In the genomic region with DNA sequence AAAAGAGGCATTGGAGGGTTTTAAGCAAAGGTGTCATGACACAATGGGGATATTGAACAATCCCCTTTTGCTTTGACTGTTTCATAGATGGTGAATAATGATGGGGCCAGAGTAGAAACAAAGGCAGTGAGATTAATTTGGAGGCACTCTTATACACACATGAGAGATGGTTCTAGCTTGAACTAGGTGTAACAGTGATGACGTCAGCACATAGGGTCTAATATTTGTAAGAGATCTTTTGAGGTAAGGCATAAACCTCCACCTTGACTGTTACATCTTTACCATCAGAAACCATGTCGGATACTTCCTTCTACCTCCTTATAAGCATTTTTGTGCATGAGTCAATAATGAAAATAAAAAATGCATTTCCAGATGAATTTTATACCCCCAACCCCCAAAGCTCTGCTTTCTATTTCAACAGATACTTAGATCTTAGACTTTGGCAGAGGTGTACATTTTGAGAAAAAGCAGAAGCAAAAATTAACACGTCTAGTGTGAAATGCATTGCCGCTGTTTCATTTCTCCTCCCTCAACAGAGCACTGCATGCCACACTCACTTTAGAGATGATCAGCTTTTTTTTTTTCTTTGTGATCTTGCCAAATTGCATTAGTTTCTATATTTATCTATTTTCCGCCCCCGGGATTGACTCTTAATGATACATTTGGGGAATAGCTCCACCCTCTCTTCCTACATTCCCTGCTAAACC, we compare ENCODE assay signal across 35 cellular contexts.
DNase-seq lines count a peak whose midpoint lies in the region; ATAC-seq and TF ChIP-seq lines count a peak whose summit lies in the region.
"Had no signal": no experiment of that assay in that cellular context is flagged by ENCODE, and none has a peak within 500 bp of the region (broad histone marks: within the 10 kb centered on the region; RNA-seq: fewer than 3 reads in every experiment).

No MANE protein-coding gene starts in this region.

- no TSS peak for BruUV-seq in IMR-90 (replicated peaks; lab: Mats Ljungman, UMichigan)

- H2BK15ac ChIP-seq in IMR-90 (ENCODE audit: low read depth, low read length), result no peak overlapping the region

- H4K20me1 ChIP-seq in IMR-90 (ENCODE audit: insufficient read depth, low read length), result no peaks in the 10 kb centered on the region
- no peaks in the 10 kb centered on the region for H4K20me1 ChIP-seq in GM23338 (replicated peaks; ENCODE audit: insufficient read depth)

- POLR2A ChIA-PET in IMR-90 (lab: Charles Lee; ENCODE audit: unreplicated experiment), result no interaction called here

- no peak overlapping the region for H3K9ac ChIP-seq in IMR-90 (ENCODE audit: low read depth, low read length)
- H3K9ac ChIP-seq: parathyroid adenoma had no signal

- peak; percentile 47 for ATAC-seq in GM18868 (IDR thresholded peaks at IDR 0.05; ENCODE audit: unreplicated experiment)
- peak; percentile 50 for ATAC-seq in GM21723 (IDR thresholded peaks at IDR 0.05; ENCODE audit: unreplicated experiment)
- ATAC-seq in IMR-90 (ENCODE audit: low read depth), result no peak
- peak; percentile 46 for ATAC-seq in stimulated activated memory B cell treated with anti-CD40 and anti-IgM and Interleukin-4, amounts not matched to agents 10 μg/mL and 1 μg/mL and 100 μg/mL, for 72 hours
- no peak for ATAC-seq in HG03280 (IDR thresholded peaks at IDR 0.05; ENCODE audit: unreplicated experiment)
- no peak for ATAC-seq in GM23338
- ATAC-seq: foreskin keratinocyte; left cardiac atrium; PC-3; Right ventricle myocardium inferior; sciatic nerve; SK-N-SH treated with all-trans-retinoic acid at 6 μM for 48 hours; stimulated activated effector memory CD8-positive, alpha-beta T cell treated with anti-CD3 and anti-CD28 coated beads, Interleukin-12 subunit alpha, Interleukin-12 subunit beta, amount 100 ng/mL, for 72 hours had no signal

- in situ Hi-C loops in IMR-90 (cut with MboI; ENCODE audit: low sequenced_read_pairs), result no loop called here

- H3K4me2 ChIP-seq in IMR-90 (ENCODE audit: low read depth, low read length), result no peak overlapping the region
- no peak overlapping the region for H3K4me2 ChIP-seq in GM23338
- H3K4me2 ChIP-seq: hepatocyte had no signal

- no peaks in the 10 kb centered on the region for H3K9me1 ChIP-seq in IMR-90 (ENCODE audit: insufficient read depth, low read length)

- H3K4me1 ChIP-seq in IMR-90 (ENCODE audit: control insufficient read depth, insufficient read depth, low read length), result no peaks in the 10 kb centered on the region
- H3K4me1 ChIP-seq in GM23338 (ENCODE audit: insufficient read depth), result no peaks in the 10 kb centered on the region
- H3K4me1 ChIP-seq: ascending aorta, colonic mucosa, foreskin keratinocyte, parathyroid adenoma, suprapubic skin had no signal

- H3K79me2 ChIP-seq in GM23338 (replicated peaks; ENCODE audit: insufficient read depth), result no peaks in the 10 kb centered on the region
- H3K79me2 ChIP-seq: hepatocyte, parathyroid adenoma had no signal

- H3K4me1 Mint-ChIP-seq in stimulated activated memory B cell treated with anti-CD40 and anti-IgM and Interleukin-4, amounts not matched to agents 10 μg/mL and 1 μg/mL and 100 μg/mL, for 72 hours, result peaks cover 58% of the 10 kb centered on the region
- peaks cover 8% of the 10 kb centered on the region; the same call in 1 of the 3 replicates for H3K4me1 Mint-ChIP-seq in GM23338
- H3K4me1 Mint-ChIP-seq: activated CD4-positive, alpha-beta memory T cell treated with anti-CD3 and anti-CD28 coated beads, Interleukin-2, amount 10 ng/mL, durations not matched to agents 7 days and 5 days; activated naive CD8-positive, alpha-beta T cell treated with anti-CD3 and anti-CD28 coated beads, Interleukin-2, amount 10 ng/mL, durations not matched to agents 7 days and 5 days; stimulated activated effector memory CD8-positive, alpha-beta T cell treated with anti-CD3 and anti-CD28 coated beads, Interleukin-12 subunit alpha, Interleukin-12 subunit beta, amount 100 ng/mL, for 72 hours had no signal

- H3K36me3 Mint-ChIP-seq in stimulated activated memory B cell treated with anti-CD40 and anti-IgM and Interleukin-4, amounts not matched to agents 10 μg/mL and 1 μg/mL and 100 μg/mL, for 72 hours, result no peaks in the 10 kb centered on the region
- no peaks in the 10 kb centered on the region for H3K36me3 Mint-ChIP-seq in GM23338 (ENCODE audit: low read depth)
- H3K36me3 Mint-ChIP-seq: activated naive CD8-positive, alpha-beta T cell treated with anti-CD3 and anti-CD28 coated beads, Interleukin-2, amount 10 ng/mL, durations not matched to agents 7 days and 5 days; CD14-positive monocyte; stimulated activated effector memory CD8-positive, alpha-beta T cell treated with anti-CD3 and anti-CD28 coated beads, Interleukin-12 subunit alpha, Interleukin-12 subunit beta, amount 100 ng/mL, for 72 hours had no signal

- H3K4me3 ChIP-seq in IMR-90 (ENCODE audit: insufficient read depth, low read depth, low read length), result no peak overlapping the region
- no peak overlapping the region for H3K4me3 ChIP-seq in GM23338
- H3K4me3 ChIP-seq: ascending aorta, cardiac muscle cell, colonic mucosa, hepatocyte, suprapubic skin had no signal

- no CpG with 5 or more reads among the region's 6 CpGs for WGBS in IMR-90 (ENCODE audit: extremely low coverage in 2 of 2, insufficient read length in 1 of 2), 2 experiments

- no peak overlapping the region for H2BK5ac ChIP-seq in IMR-90 (ENCODE audit: low read depth, low read length, poor library complexity, severe bottlenecking)

- no peak for DNase-seq in IMR-90
- DNase-seq in GM23338 (ENCODE audit: low spot score), result no peak
- no peak for DNase-seq in NCI-H187 treated with DMSO at 0.1 percent for 48 hours (lab: John Stamatoyannopoulos, UW)
- DNase-seq: activated CD4-positive, alpha-beta memory T cell treated with anti-CD3 and anti-CD28 coated beads, Interleukin-2, amount 10 ng/mL, durations not matched to agents 7 days and 5 days; activated CD4-positive, alpha-beta T cell treated with anti-CD3 and anti-CD28 coated beads for 1 hour; activated effector memory CD4-positive, alpha-beta T cell treated with Interleukin-2 at 50 U/mL for 16 hours; activated naive CD8-positive, alpha-beta T cell treated with anti-CD3 and anti-CD28 coated beads, Interleukin-2, amount 10 ng/mL, durations not matched to agents 7 days and 5 days; activated T-cell treated with anti-CD3 and anti-CD28 coated beads for 4 hours; colonic mucosa; effector memory CD4-positive, alpha-beta T cell; foreskin keratinocyte; Kasumi-1; left cardiac atrium; NCI-H146; NCI-H2171; NCI-H524; PC-3; stimulated activated CD4-positive, alpha-beta T cell treated with anti-CD3 and anti-CD28 coated beads, Interleukin-4, amount 100 ng/mL, for 24 hours; T-helper 2 cell had no signal

- no peak overlapping the region for H3K4me3 Mint-ChIP-seq in stimulated activated memory B cell treated with anti-CD40 and anti-IgM and Interleukin-4, amounts not matched to agents 10 μg/mL and 1 μg/mL and 100 μg/mL, for 72 hours
- no peak overlapping the region for H3K4me3 Mint-ChIP-seq in GM23338
- H3K4me3 Mint-ChIP-seq: activated CD4-positive, alpha-beta memory T cell treated with anti-CD3 and anti-CD28 coated beads, Interleukin-2, amount 10 ng/mL, durations not matched to agents 7 days and 5 days; activated naive CD8-positive, alpha-beta T cell treated with anti-CD3 and anti-CD28 coated beads, Interleukin-2, amount 10 ng/mL, durations not matched to agents 7 days and 5 days; CD14-positive monocyte; neural crest cell; stimulated activated effector memory CD8-positive, alpha-beta T cell treated with anti-CD3 and anti-CD28 coated beads, Interleukin-12 subunit alpha, Interleukin-12 subunit beta, amount 100 ng/mL, for 72 hours had no signal

- no peaks in the 10 kb centered on the region for H3K27me3 Mint-ChIP-seq in stimulated activated memory B cell treated with anti-CD40 and anti-IgM and Interleukin-4, amounts not matched to agents 10 μg/mL and 1 μg/mL and 100 μg/mL, for 72 hours
- H3K27me3 Mint-ChIP-seq in GM23338 (ENCODE audit: insufficient read depth, low read depth, poor library complexity), result no peaks in the 10 kb centered on the region
- H3K27me3 Mint-ChIP-seq: activated CD4-positive, alpha-beta memory T cell treated with anti-CD3 and anti-CD28 coated beads, Interleukin-2, amount 10 ng/mL, durations not matched to agents 7 days and 5 days had no signal

- no peaks in the 10 kb centered on the region for H3F3A ChIP-seq in GM23338 (replicated peaks; ENCODE audit: low read depth)

- H3K4ac ChIP-seq in IMR-90 (ENCODE audit: low read depth, low read length), result no peak overlapping the region

- no peak overlapping the region for H4K8ac ChIP-seq in IMR-90 (ENCODE audit: low read depth in 2 of 2, low read length in 2 of 2)

- H3K27me3 ChIP-seq in IMR-90 (ENCODE audit: control insufficient read depth, insufficient read depth, low read length), result no peaks in the 10 kb centered on the region
- no peaks in the 10 kb centered on the region for H3K27me3 ChIP-seq in GM23338 (ENCODE audit: insufficient read depth)
- H3K27me3 ChIP-seq: ascending aorta, cardiac muscle cell, colonic mucosa, hepatocyte, suprapubic skin had no signal

- no peak overlapping the region for H3K18ac ChIP-seq in IMR-90 (ENCODE audit: low read depth, low read length)

- H2BK20ac ChIP-seq in IMR-90 (ENCODE audit: low read depth, low read length), result no peak overlapping the region

- no peak overlapping the region for H3K14ac ChIP-seq in IMR-90 (replicated peaks; ENCODE audit: low read depth, low read length)

- H2BK120ac ChIP-seq in IMR-90 (ENCODE audit: low read depth, low read length), result no peak overlapping the region

- H3K9me3 Mint-ChIP-seq in stimulated activated memory B cell treated with anti-CD40 and anti-IgM and Interleukin-4, amounts not matched to agents 10 μg/mL and 1 μg/mL and 100 μg/mL, for 72 hours, result no peaks in the 10 kb centered on the region
- H3K9me3 Mint-ChIP-seq in GM23338, result no peaks in the 10 kb centered on the region
- H3K9me3 Mint-ChIP-seq: activated CD4-positive, alpha-beta memory T cell treated with anti-CD3 and anti-CD28 coated beads, Interleukin-2, amount 10 ng/mL, durations not matched to agents 7 days and 5 days; activated naive CD8-positive, alpha-beta T cell treated with anti-CD3 and anti-CD28 coated beads, Interleukin-2, amount 10 ng/mL, durations not matched to agents 7 days and 5 days; neural crest cell; stimulated activated effector memory CD8-positive, alpha-beta T cell treated with anti-CD3 and anti-CD28 coated beads, Interleukin-12 subunit alpha, Interleukin-12 subunit beta, amount 100 ng/mL, for 72 hours had no signal

- no peak overlapping the region for H2AFZ ChIP-seq in IMR-90 (replicated peaks; ENCODE audit: low read length, poor library complexity)
- H2AFZ ChIP-seq in GM23338, result no peak overlapping the region
- H2AFZ ChIP-seq: hepatocyte, parathyroid adenoma had no signal

- H3K9me3 ChIP-seq in IMR-90 (ENCODE audit: control insufficient read depth, insufficient read depth, low read length), result peaks cover 2% of the 10 kb centered on the region; the same call in 1 of the 2 replicates
- H3K9me3 ChIP-seq: ascending aorta, colonic mucosa, suprapubic skin had no signal

- no peak for TF ChIP-seq RAD21 in IMR-90 (IDR thresholded peaks at IDR 0.05; ENCODE audit: low read length)

- H2AK5ac ChIP-seq in IMR-90 (ENCODE audit: low read depth, low read length), result no peak overlapping the region

- TF ChIP-seq POLR2A in IMR-90 (IDR thresholded peaks at IDR 0.05; ENCODE audit: low read depth, low read length), result no peak

- intact Hi-C loops in IMR-90 (cut with micrococcal nuclease), result no loop called here

- peaks cover 7% of the 10 kb centered on the region for H3K9me2 ChIP-seq in GM23338 (ENCODE audit: insufficient read depth)

- H3K36me3 ChIP-seq in IMR-90 (ENCODE audit: control insufficient read depth, insufficient read depth, low read length), result no peaks in the 10 kb centered on the region
- no peaks in the 10 kb centered on the region for H3K36me3 ChIP-seq in GM23338 (ENCODE audit: insufficient read depth)
- H3K36me3 ChIP-seq: ascending aorta, cardiac muscle cell, colonic mucosa, suprapubic skin had no signal

- TF ChIP-seq CTCF in IMR-90 (conservative IDR thresholded peaks at IDR 0.05; ENCODE audit: low read depth, low read length) (no peak), GM23338 (conservative IDR thresholded peaks at IDR 0.05; ENCODE audit: low read depth in 2 of 2) (no peak)

- no peak overlapping the region for H3K23ac ChIP-seq in IMR-90 (ENCODE audit: low read depth, low read length)

- H3K27ac ChIP-seq in IMR-90 (ENCODE audit: insufficient read depth, low read length), result no peak overlapping the region
- H3K27ac ChIP-seq in GM23338 (ENCODE audit: low read depth), result no peak overlapping the region
- H3K27ac ChIP-seq: ascending aorta, cardiac muscle cell, colonic mucosa, foreskin keratinocyte, hepatocyte, HL-60, parathyroid adenoma, suprapubic skin had no signal

- no peak overlapping the region for H4K5ac ChIP-seq in IMR-90 (ENCODE audit: low read depth, low read length)

- H3K79me1 ChIP-seq in IMR-90 (ENCODE audit: low read depth in 1 of 2, low read length in 2 of 2), result no peaks in the 10 kb centered on the region

- dilution Hi-C loops in IMR-90 (cut with HindIII; ENCODE audit: low sequenced_read_pairs, unreplicated experiment), result no loop called here

- no peak overlapping the region for H2AK9ac ChIP-seq in IMR-90 (replicated peaks; ENCODE audit: low read depth, low read length, poor library complexity)

- H3K56ac ChIP-seq in IMR-90 (ENCODE audit: extremely low read depth, insufficient read depth, low read length), result no peak overlapping the region

- CTCF ChIA-PET in IMR-90 (lab: Yijun Ruan, JAX), result no interaction called here

- H3K27ac Mint-ChIP-seq in stimulated activated memory B cell treated with anti-CD40 and anti-IgM and Interleukin-4, amounts not matched to agents 10 μg/mL and 1 μg/mL and 100 μg/mL, for 72 hours, result peak overlapping the region; percentile 5
- H3K27ac Mint-ChIP-seq in GM23338, result no peak overlapping the region
- H3K27ac Mint-ChIP-seq: activated CD4-positive, alpha-beta memory T cell treated with anti-CD3 and anti-CD28 coated beads, Interleukin-2, amount 10 ng/mL, durations not matched to agents 7 days and 5 days; activated naive CD8-positive, alpha-beta T cell treated with anti-CD3 and anti-CD28 coated beads, Interleukin-2, amount 10 ng/mL, durations not matched to agents 7 days and 5 days; CD14-positive monocyte; stimulated activated effector memory CD8-positive, alpha-beta T cell treated with anti-CD3 and anti-CD28 coated beads, Interleukin-12 subunit alpha, Interleukin-12 subunit beta, amount 100 ng/mL, for 72 hours had no signal

- H4K91ac ChIP-seq in IMR-90 (ENCODE audit: insufficient read depth, low read depth, low read length), result no peak overlapping the region

Comparison
In these comparisons a context has a peak if more than half of its experiments do, and no peak if none do; other contexts are left out.
1. ATAC-seq: peak in GM18868 (single experiment), GM21723 (single experiment) and stimulated activated memory B cell treated with anti-CD40 and anti-IgM and Interleukin-4, amounts not matched to agents 10 μg/mL and 1 μg/mL and 100 μg/mL, for 72 hours (single experiment); none in IMR-90 (single experiment), HG03280 (single experiment) and GM23338 (single experiment).